In genomic region chrX:130524476-130525194, GRCh38 we compare ENCODE assay signal across 15 cellular contexts.
DNase-seq lines count a peak whose midpoint lies in the region; ATAC-seq, FAIRE-seq and TF ChIP-seq lines count a peak whose summit lies in the region.
"Had no signal": no experiment of that assay in that cellular context is flagged by ENCODE, and none has a peak within 500 bp of the region (broad histone marks: within the 10 kb centered on the region; RNA-seq: fewer than 3 reads in every experiment).

No MANE protein-coding gene starts in this region.

- H3K4me3 Mint-ChIP-seq in osteocyte (ENCODE audit: unreplicated experiment): peak overlapping the region; percentile 55

- no peak for TF ChIP-seq POLR2A in esophagus muscularis mucosa (IDR thresholded peaks at IDR 0.05; ENCODE audit: low read depth)

- H3K36me3 ChIP-seq in SJCRH30 (no peaks in the 10 kb centered on the region), esophagus muscularis mucosa (no peaks in the 10 kb centered on the region), pancreas (no peaks in the 10 kb centered on the region)
- H3K36me3 ChIP-seq: SJSA1, stomach had no signal

- TF ChIP-seq CTCF in esophagus muscularis mucosa (IDR thresholded peaks at IDR 0.05) (no peak), osteocyte (IDR thresholded peaks at IDR 0.05) (no peak), pancreas (IDR thresholded peaks at IDR 0.05) (no peak)

- no peak for TF ChIP-seq EP300 in esophagus muscularis mucosa (IDR thresholded peaks at IDR 0.05)

- H3K27me3 Mint-ChIP-seq in osteocyte (ENCODE audit: unreplicated experiment): no peaks in the 10 kb centered on the region

- H3K4me3 ChIP-seq in SJCRH30: peak overlapping the region; percentile 55
- H3K4me3 ChIP-seq in esophagus muscularis mucosa: peak overlapping the region; percentile 44 to 58 (median 46)
- H3K4me3 ChIP-seq in pancreas: peak overlapping the region in 1 of 4 donors; percentile 41

- no peak overlapping the region for H3K27ac Mint-ChIP-seq in osteocyte (ENCODE audit: unreplicated experiment)
- H3K27ac Mint-ChIP-seq: CD14-positive monocyte had no signal

- WGBS in esophagus muscularis mucosa: 74% methylated on average over 6 of the region's 6 CpGs
- WGBS in pancreas, 2 donors: 64 to 73% methylated on average over 6 of the region's 6 CpGs

- H3K9me3 Mint-ChIP-seq in osteocyte (ENCODE audit: unreplicated experiment): no peaks in the 10 kb centered on the region

- DNase-seq in GM18507 (ENCODE audit: extremely low spot score, insufficient read length, low read depth): no peak
- peak in 1 of 2 experiments; percentile 3 for DNase-seq in SJCRH30
- DNase-seq in esophagus muscularis mucosa (ENCODE audit: extremely low spot score): no peak
- no peak for DNase-seq in osteocyte (ENCODE audit: extremely low spot score, unreplicated experiment)
- no peak for DNase-seq in pancreas
- DNase-seq in putamen (ENCODE audit: low spot score): no peak
- no peak for DNase-seq in SW480 (ENCODE audit: low spot score)
- DNase-seq: activated gamma-delta T cell treated with Interleukin-2 at 50 U/mL for 16 hours; central memory CD4-positive, alpha-beta T cell; NCI-H2081 treated with DMSO at 0.1 percent for 48 hours had no signal

- intact Hi-C loops in esophagus muscularis mucosa (cut with DNase I): no loop called here
- intact Hi-C loops in pancreas (cut with DNase I): no loop called here

- H3K9me3 ChIP-seq in SJCRH30 (replicated peaks) (no peaks in the 10 kb centered on the region), esophagus muscularis mucosa (no peaks in the 10 kb centered on the region), pancreas (no peaks in the 10 kb centered on the region)
- H3K9me3 ChIP-seq: SJSA1, stomach had no signal

- H3K27ac ChIP-seq in SJCRH30 (no peak overlapping the region), esophagus muscularis mucosa (replicated peaks in 1 of 4) (no peak overlapping the region), pancreas (no peak overlapping the region)
- H3K27ac ChIP-seq: SJSA1, stomach had no signal

- peak; percentile 38 for FAIRE-seq in GM18507 (lab: Jason Lieb, UNC)
- no peak for FAIRE-seq in pancreas (lab: Jason Lieb, UNC)
- FAIRE-seq: H54 had no signal

- H3K4me1 Mint-ChIP-seq in osteocyte (ENCODE audit: unreplicated experiment): peaks cover 2% of the 10 kb centered on the region

- no peak for ATAC-seq in pancreas
- ATAC-seq in HG02588 (IDR thresholded peaks at IDR 0.05; ENCODE audit: unreplicated experiment): no peak

- H3K27me3 ChIP-seq in SJCRH30 (no peaks in the 10 kb centered on the region), esophagus muscularis mucosa (no peaks in the 10 kb centered on the region), pancreas (no peaks in the 10 kb centered on the region)
- H3K27me3 ChIP-seq: SJSA1 had no signal

- H3K36me3 Mint-ChIP-seq in osteocyte (ENCODE audit: unreplicated experiment): no peaks in the 10 kb centered on the region
- H3K36me3 Mint-ChIP-seq: CD14-positive monocyte had no signal

- no peaks in the 10 kb centered on the region for H3K4me1 ChIP-seq in SJCRH30
- no peaks in the 10 kb centered on the region for H3K4me1 ChIP-seq in esophagus muscularis mucosa
- no peaks in the 10 kb centered on the region for H3K4me1 ChIP-seq in pancreas
- H3K4me1 ChIP-seq: SJSA1, stomach had no signal
